In the genomic region with DNA sequence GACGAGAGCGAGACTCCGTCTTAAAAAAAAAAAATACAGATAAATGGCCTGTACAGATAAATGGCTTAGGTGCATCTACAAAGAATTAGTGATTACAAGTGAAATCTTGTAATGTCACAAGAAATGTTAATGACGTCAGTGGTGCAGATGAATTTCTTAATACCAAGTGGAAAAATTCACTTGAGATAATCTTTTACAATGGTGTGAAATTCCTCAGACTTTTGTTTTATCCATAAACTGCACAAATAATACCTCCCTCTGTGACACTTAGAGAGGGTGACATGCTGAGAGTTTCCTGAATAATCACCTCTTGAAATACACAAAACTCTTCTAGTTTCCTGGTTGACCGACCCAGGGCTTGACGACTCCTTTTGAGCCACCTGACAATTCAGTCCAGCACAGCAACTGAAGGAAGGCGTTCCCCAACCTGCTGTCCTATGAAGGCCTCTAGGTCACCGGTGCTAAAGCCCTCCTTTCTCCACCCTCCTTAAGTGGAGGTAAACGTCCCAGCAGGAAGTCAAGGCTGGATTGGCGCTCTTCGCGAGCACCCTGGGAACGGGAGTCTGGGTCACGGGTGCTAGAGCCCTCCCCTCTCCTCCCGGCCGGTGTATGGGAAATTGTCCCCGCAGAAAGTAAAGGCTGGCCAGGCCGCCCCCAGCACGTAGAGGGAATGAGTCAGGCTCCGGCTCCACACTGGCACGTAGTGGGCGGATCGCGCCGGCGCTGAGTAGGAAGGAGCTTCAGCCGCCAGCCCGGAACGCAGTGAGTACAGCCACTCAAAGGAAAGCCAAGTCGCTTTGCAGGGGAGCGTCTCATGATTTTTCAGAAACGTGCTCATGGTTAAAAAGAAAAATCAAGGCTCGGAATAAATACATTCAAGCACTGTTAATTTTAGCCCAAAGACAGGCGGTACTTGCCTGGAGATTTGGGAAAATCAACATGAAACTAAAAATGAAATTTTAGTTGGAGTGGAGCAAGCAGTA, we compare ENCODE assay signal across 8 cellular contexts. TPM values are rescaled to one million over a fixed set of nuclear protein-coding genes. Genes with fewer than 3 reads are reported as not detected.
DNase-seq lines count a peak whose midpoint lies in the region; ATAC-seq and TF ChIP-seq lines count a peak whose summit lies in the region.

A gene (plus strand): TSS at position 662 of the 983 bp plus-strand sequence. CDS start 2,182 bp downstream, outside the sequence.

- H3K36me3 ChIP-seq in BJ (ENCODE audit: control insufficient read depth, insufficient read depth, low read length): no peaks in the 10 kb centered on the region
- H3K36me3 ChIP-seq in right atrium auricular region: no peaks in the 10 kb centered on the region
- H3K36me3 ChIP-seq in trophoblast cell (ENCODE audit: control insufficient read depth in 1 of 2, insufficient read depth in 2 of 2, low read length in 2 of 2): peaks cover 0 to 2% of the 10 kb centered on the region in 2 experiments
- no peaks in the 10 kb centered on the region for H3K36me3 ChIP-seq in vagina

- ATAC-seq in GM19324 (IDR thresholded peaks at IDR 0.05; ENCODE audit: low FRiP score, unreplicated experiment): peak; percentile 94
- ATAC-seq in HG03432 (IDR thresholded peaks at IDR 0.05; ENCODE audit: unreplicated experiment): peak; percentile 98

- peak within 1 kb of the TSS; percentile 42 for H3K9ac ChIP-seq in trophoblast cell (ENCODE audit: low read length)

- peak within 1 kb of the TSS; percentile 8 for H2BK5ac ChIP-seq in trophoblast cell (ENCODE audit: low read depth, low read length, poor library complexity)

- H3K4me1 ChIP-seq in right atrium auricular region: peaks cover 0 to 11% of the 10 kb centered on the region in 2 donors
- H3K4me1 ChIP-seq in trophoblast cell (ENCODE audit: control insufficient read depth in 1 of 2, insufficient read depth in 2 of 2, low read length in 2 of 2): no peaks in the 10 kb centered on the region
- H3K4me1 ChIP-seq in vagina: peaks cover 10% of the 10 kb centered on the region

- intact Hi-C loops in vagina (cut with DNase I): no loop called here

- peak within 1 kb of the TSS; percentile 45 for H3K4me3 ChIP-seq in BJ (ENCODE audit: low read depth, low read length)
- peak within 1 kb of the TSS; percentile 32 to 49 for H3K4me3 ChIP-seq in right atrium auricular region
- no peak within 1 kb of the TSS for H3K4me3 ChIP-seq in trophoblast cell (ENCODE audit: low read depth, low read length)
- H3K4me3 ChIP-seq in vagina: peak within 1 kb of the TSS; percentile 38

- H3K4ac ChIP-seq in trophoblast cell (ENCODE audit: low read depth, low read length): no peak within 1 kb of the TSS

- TF ChIP-seq CTCF in BJ (IDR thresholded peaks at IDR 0.05; ENCODE audit: insufficient read depth, low read depth, low read length) (peak; percentile 26; the same call in 1 of the 2 replicates), right atrium auricular region (IDR thresholded peaks at IDR 0.05) (peak in 1 of 2 donors; percentile 35), vagina (IDR thresholded peaks at IDR 0.05) (no peak)

- H2BK120ac ChIP-seq in trophoblast cell (ENCODE audit: insufficient read depth, low read length, poor library complexity): peak within 1 kb of the TSS; percentile 10

- no peak within 1 kb of the TSS for H3K14ac ChIP-seq in trophoblast cell (ENCODE audit: low read length)

- H3K18ac ChIP-seq in trophoblast cell (ENCODE audit: low read length): no peak within 1 kb of the TSS

- no CpG with 5 or more reads among the region's 34 CpGs for WGBS in trophoblast cell (ENCODE audit: extremely low coverage, insufficient coverage, insufficient read length)

- peaks cover 2% of the 10 kb centered on the region for H3K79me1 ChIP-seq in trophoblast cell (ENCODE audit: low read length)

- H3K4me2 ChIP-seq in trophoblast cell (ENCODE audit: low read length): peak within 1 kb of the TSS; percentile 47

- H3K27ac ChIP-seq in angular gyrus (ENCODE audit: low read depth, low read length) (peak within 1 kb of the TSS; percentile 98), right atrium auricular region (peak within 1 kb of the TSS; percentile 92 to 96), trophoblast cell (ENCODE audit: low read depth, low read length) (peak within 1 kb of the TSS; percentile 20), vagina (peak within 1 kb of the TSS; percentile 86)

- H3K79me2 ChIP-seq in trophoblast cell (ENCODE audit: control insufficient read depth, insufficient read depth, low read length, poor library complexity): no peaks in the 10 kb centered on the region

- H4K91ac ChIP-seq in trophoblast cell (ENCODE audit: low read depth, low read length): peak within 1 kb of the TSS; percentile 22

- H4K8ac ChIP-seq in trophoblast cell (ENCODE audit: low read depth, low read length): peak within 1 kb of the TSS; percentile 55

- no peak within 1 kb of the TSS for H3K23ac ChIP-seq in trophoblast cell (ENCODE audit: low read length)

- H3K9me3 ChIP-seq in right atrium auricular region: no peaks in the 10 kb centered on the region
- H3K9me3 ChIP-seq in trophoblast cell (ENCODE audit: insufficient read depth, low read depth, low read length): no peaks in the 10 kb centered on the region
- H3K9me3 ChIP-seq in vagina: no peaks in the 10 kb centered on the region

- H3K27me3 ChIP-seq in BJ (ENCODE audit: control insufficient read depth, insufficient read depth, low read length): no peaks in the 10 kb centered on the region
- no peaks in the 10 kb centered on the region for H3K27me3 ChIP-seq in right atrium auricular region
- H3K27me3 ChIP-seq in trophoblast cell (ENCODE audit: insufficient read depth, low read length): no peaks in the 10 kb centered on the region
- no peaks in the 10 kb centered on the region for H3K27me3 ChIP-seq in vagina

- CTCF ChIA-PET in BJ (lab: Yijun Ruan, JAX): interaction anchor here (1.0 to 1.9 kb wide), 2 partner anchors 9 to 45 kb away, joined by 4 read pairs; no protein-coding TSS in a partner anchor

- no peak within 1 kb of the TSS for H2AK5ac ChIP-seq in trophoblast cell (ENCODE audit: low read length)

- TF ChIP-seq POLR2A in vagina (IDR thresholded peaks at IDR 0.05): peak in 1 of 2 donors; percentile 34

- peak within 1 kb of the TSS; percentile 12 for H2AFZ ChIP-seq in trophoblast cell (ENCODE audit: insufficient read depth, low read length, poor library complexity)

- DNase-seq in BJ (ENCODE audit: low read depth) (peak; percentile 47), SHP77 (lab: John Stamatoyannopoulos, UW) (peak; percentile 15 to 50), right atrium auricular region (ENCODE audit: low spot score) (peak; percentile 97), trophoblast cell (peak; percentile 93 to 94), vagina (ENCODE audit: extremely low spot score in 2 of 2) (peak in 1 of 2 donors; percentile 93)

- H2BK12ac ChIP-seq in trophoblast cell (ENCODE audit: low read length): no peak within 1 kb of the TSS

- H4K12ac ChIP-seq in trophoblast cell (ENCODE audit: low read depth, low read length): peak within 1 kb of the TSS; percentile 6

- POLR2A ChIA-PET in BJ (lab: Charles Lee): interaction anchor here (0.6 kb wide), 1 partner anchor 38 kb away, joined by 9 read pairs; no protein-coding TSS in a partner anchor

RNA-seq across cellular contexts. Expression of the gene that starts here (rescaled TPM):
- 0.65 and 0.87 TPM in 2 replicates for polyA plus RNA-seq in BJ (2011; rRNA removed)
- polyA minus RNA-seq in BJ (2011; rRNA and poly(A)+ RNA removed): 0.98 and 1.1 TPM in 2 replicates
- total RNA-seq in right atrium auricular region (1 to 10 TPM; 7.1 to 9.7 TPM), vagina (5.6 TPM)
- 6.8 and 6.9 TPM in 2 replicates for polyA plus RNA-seq in trophoblast cell (2013)

Comparison
In these comparisons a context has a peak if more than half of its experiments do, and no peak if none do; other contexts are left out.
1. H3K27ac ChIP-seq: peak in every context shown above with its lines; median percentile 98 in angular gyrus; 94 in right atrium auricular region; 86 in vagina; 20 in trophoblast cell.